In the genomic region with DNA sequence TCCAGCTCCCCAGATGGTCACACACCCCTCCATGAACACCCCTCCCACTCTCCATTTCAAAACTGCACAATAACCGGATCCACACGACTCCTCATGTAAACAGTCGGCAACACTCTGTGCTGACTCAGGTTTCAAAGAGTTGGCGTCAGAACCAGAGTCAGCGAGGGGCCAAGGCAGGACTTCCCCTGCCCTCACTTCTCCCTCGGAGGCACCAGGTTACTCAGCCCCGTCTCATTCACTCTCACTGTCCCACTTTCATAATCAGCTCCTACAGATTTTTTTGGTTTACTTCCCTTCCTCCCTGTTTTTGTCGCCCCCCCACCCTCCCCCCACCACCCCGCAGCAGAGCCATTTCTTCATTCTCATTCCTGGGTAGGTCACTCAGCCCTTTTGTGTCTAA, we compare ENCODE assay signal across 10 cellular contexts. TPM values are rescaled to one million over a fixed set of nuclear protein-coding genes. Genes with fewer than 3 reads are reported as not detected.
DNase-seq lines count a peak whose midpoint lies in the region; ATAC-seq, FAIRE-seq and TF ChIP-seq lines count a peak whose summit lies in the region.
"Had no signal": no experiment of that assay in that cellular context is flagged by ENCODE, and none has a peak within 500 bp of the region (broad histone marks: within the 10 kb centered on the region; RNA-seq: fewer than 3 reads in every experiment).

No MANE protein-coding gene starts in this region.

- H3K4me3 Mint-ChIP-seq in T-helper 2 cell treated with Interferon-gamma antibody and Interleukin-4, amounts not matched to agents 5 μg/mL and 100 μg/mL, for 36 hours: peak overlapping the region; percentile 39

- TF ChIP-seq CTCF in GM12865 (IDR thresholded peaks at IDR 0.05; ENCODE audit: insufficient read depth, low read depth, low read length, missing control alignments) (no peak), fibroblast of villous mesenchyme (IDR thresholded peaks at IDR 0.05; ENCODE audit: insufficient read depth, low read depth, low read length) (no peak)

- peak; percentile 32 for DNase-seq in AG08395 (ENCODE audit: low spot score)
- DNase-seq in GM12865 (ENCODE audit: low read depth): peak; percentile 52
- peak; percentile 45 for DNase-seq in T-helper 2 cell treated with Interferon-gamma antibody and Interleukin-4, amounts not matched to agents 5 μg/mL and 100 μg/mL, for 36 hours (ENCODE audit: low spot score)
- peak; percentile 85 for DNase-seq in fibroblast of villous mesenchyme (ENCODE audit: low read depth)
- DNase-seq in HTR-8/SVneo (ENCODE audit: insufficient read length, low spot score): no peak
- no peak for DNase-seq in DMS 273 (lab: John Stamatoyannopoulos, UW; ENCODE audit: unreplicated experiment)
- no peak for DNase-seq in NCI-H146 (lab: John Stamatoyannopoulos, UW)
- DNase-seq: caudate nucleus had no signal

- no peaks in the 10 kb centered on the region for H3K27me3 Mint-ChIP-seq in T-helper 2 cell treated with Interferon-gamma antibody and Interleukin-4, amounts not matched to agents 5 μg/mL and 100 μg/mL, for 36 hours (ENCODE audit: low read depth)

- no peaks in the 10 kb centered on the region for H3K9me3 Mint-ChIP-seq in T-helper 2 cell treated with Interferon-gamma antibody and Interleukin-4, amounts not matched to agents 5 μg/mL and 100 μg/mL, for 36 hours

- H3K4me3 ChIP-seq in GM12865 (ENCODE audit: low read depth, low read length): no peak overlapping the region
- H3K4me3 ChIP-seq in fibroblast of villous mesenchyme (ENCODE audit: low read depth, low read length): no peak overlapping the region
- H3K4me3 ChIP-seq: ovary had no signal

- no peak for ATAC-seq in HG03521 (IDR thresholded peaks at IDR 0.05; ENCODE audit: unreplicated experiment)

- H3K4me1 Mint-ChIP-seq in T-helper 2 cell treated with Interferon-gamma antibody and Interleukin-4, amounts not matched to agents 5 μg/mL and 100 μg/mL, for 36 hours (ENCODE audit: low read depth): peaks cover 23% of the 10 kb centered on the region

- no peak overlapping the region for H3K27ac Mint-ChIP-seq in T-helper 2 cell treated with Interferon-gamma antibody and Interleukin-4, amounts not matched to agents 5 μg/mL and 100 μg/mL, for 36 hours

- FAIRE-seq in HTR-8/SVneo (lab: Jason Lieb, UNC): no peak

- peaks cover 6% of the 10 kb centered on the region for H3K36me3 Mint-ChIP-seq in T-helper 2 cell treated with Interferon-gamma antibody and Interleukin-4, amounts not matched to agents 5 μg/mL and 100 μg/mL, for 36 hours (ENCODE audit: low read depth)

RNA-seq across cellular contexts. Expression of gene TIMP1, which starts 2.7 kb away (rescaled TPM):
- 331 and 493 TPM in 2 replicates for total RNA-seq in fibroblast of villous mesenchyme

RNA-seq across cellular contexts. Expression of gene ARAF, which starts 18.5 kb away (rescaled TPM):
- total RNA-seq in fibroblast of villous mesenchyme: 17.4 and 23.3 TPM in 2 replicates

RNA-seq across cellular contexts. Expression of gene SYN1, which starts 40.1 kb away (rescaled TPM):
- total RNA-seq in fibroblast of villous mesenchyme: 0.32 TPM in 1 of 2 replicates, not detected in the other

RNA-seq across cellular contexts. Expression of gene CFP, which starts 50.2 kb away (rescaled TPM):
- under 0.01 and 0.32 TPM in 2 replicates for total RNA-seq in fibroblast of villous mesenchyme

Comparison
In these comparisons a context has a peak if more than half of its experiments do, and no peak if none do; other contexts are left out.
1. DNase-seq: peak in AG08395 (single experiment), GM12865 (single experiment), T-helper 2 cell treated with Interferon-gamma antibody and Interleukin-4, amounts not matched to agents 5 μg/mL and 100 μg/mL, for 36 hours (single experiment) and fibroblast of villous mesenchyme (single experiment); none in HTR-8/SVneo (single experiment), DMS 273 (single experiment) and NCI-H146 (single experiment).